Comparison of ENCODE assay signal across 9 cellular contexts in the genomic region with DNA sequence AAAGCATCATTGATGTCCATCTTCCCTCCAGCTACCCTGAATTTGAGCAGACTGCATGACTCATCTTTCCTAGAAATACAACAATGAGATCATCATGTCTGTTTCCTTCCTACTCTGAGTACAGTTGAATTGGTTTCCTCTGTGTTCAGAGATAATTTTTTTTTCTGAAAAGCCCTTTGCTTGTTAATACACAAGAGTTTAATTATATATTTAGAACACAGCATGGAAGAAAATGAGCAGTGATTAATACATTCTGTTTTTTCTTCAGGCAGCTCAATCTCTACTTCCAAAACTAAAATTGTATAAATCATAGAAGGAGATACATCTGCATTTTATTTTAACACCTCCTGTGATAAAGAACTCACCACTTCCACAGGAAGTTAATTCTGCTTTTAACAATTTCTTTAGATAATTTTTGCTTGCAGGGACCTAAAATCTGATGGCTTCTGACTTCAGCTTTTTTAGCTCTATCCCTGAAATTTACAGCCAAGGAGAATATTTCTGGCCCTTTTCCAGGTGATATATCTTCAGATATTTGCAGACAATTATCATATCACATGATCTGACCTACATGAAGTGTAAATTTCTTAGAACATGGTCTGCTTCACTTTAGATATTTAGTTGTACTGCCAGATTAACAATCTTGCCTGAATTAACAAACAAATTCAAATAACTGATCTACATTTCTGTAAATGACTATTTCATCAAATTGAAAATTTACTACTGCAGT.
DNase-seq lines count a peak whose midpoint lies in the region; ATAC-seq and TF ChIP-seq lines count a peak whose summit lies in the region.
"Had no signal": no experiment of that assay in that cellular context is flagged by ENCODE, and none has a peak within 500 bp of the region (broad histone marks: within the 10 kb centered on the region; RNA-seq: fewer than 3 reads in every experiment).

No MANE protein-coding gene starts in this region.

- H3K9me3 Mint-ChIP-seq in activated naive CD4-positive, alpha-beta T cell treated with anti-CD3 and anti-CD28 coated beads, Interleukin-2, amount 50 U/mL, for 72 hours: no peaks in the 10 kb centered on the region

- H3K4me1 ChIP-seq in foreskin keratinocyte (peaks cover 8% of the 10 kb centered on the region), upper lobe of right lung (no peaks in the 10 kb centered on the region), aorta (ENCODE audit: control insufficient read depth in 1 of 2, insufficient read depth in 2 of 2, low read length in 2 of 2) (no peaks in the 10 kb centered on the region)

- no peaks in the 10 kb centered on the region for H3K36me3 Mint-ChIP-seq in activated naive CD4-positive, alpha-beta T cell treated with anti-CD3 and anti-CD28 coated beads, Interleukin-2, amount 50 U/mL, for 72 hours

- intact Hi-C loops in upper lobe of right lung (cut with DNase I) (no loop called here), aorta (cut with DNase I) (no loop called here)

- H3K36me3 ChIP-seq in upper lobe of right lung (no peaks in the 10 kb centered on the region), aorta (ENCODE audit: control insufficient read depth in 1 of 2, insufficient read depth in 2 of 2, low read length in 1 of 2) (no peaks in the 10 kb centered on the region)

- H3K4me3 ChIP-seq in upper lobe of right lung: no peak overlapping the region
- no peak overlapping the region for H3K4me3 ChIP-seq in aorta (ENCODE audit: low read length in 2 of 2)

- H3K27ac ChIP-seq in foreskin keratinocyte (no peak overlapping the region), upper lobe of right lung (no peak overlapping the region), aorta (ENCODE audit: low read depth in 1 of 2, low read length in 2 of 2) (no peak overlapping the region)

- TF ChIP-seq CTCF in foreskin keratinocyte (conservative IDR thresholded peaks at IDR 0.05) (no peak), upper lobe of right lung (IDR thresholded peaks at IDR 0.05) (no peak)

- ATAC-seq in activated naive CD4-positive, alpha-beta T cell treated with anti-CD3 and anti-CD28 coated beads, Interleukin-2, amount 50 U/mL, for 72 hours: peak; percentile 60 to 87
- ATAC-seq in foreskin keratinocyte: peak; percentile 95
- ATAC-seq in upper lobe of right lung: peak; percentile 65
- ATAC-seq in GM21447 (IDR thresholded peaks at IDR 0.05; ENCODE audit: unreplicated experiment): no peak
- no peak for ATAC-seq in aorta (ENCODE audit: low FRiP score)

- H3K27ac Mint-ChIP-seq in activated naive CD4-positive, alpha-beta T cell treated with anti-CD3 and anti-CD28 coated beads, Interleukin-2, amount 50 U/mL, for 72 hours: no peak overlapping the region

- no peaks in the 10 kb centered on the region for H3K9me3 ChIP-seq in upper lobe of right lung
- H3K9me3 ChIP-seq in aorta (ENCODE audit: control insufficient read depth, low read length): no peaks in the 10 kb centered on the region

- no peak for DNase-seq in activated naive CD4-positive, alpha-beta T cell treated with anti-CD3 and anti-CD28 coated beads, Interleukin-2, amount 50 U/mL, for 72 hours (ENCODE audit: low spot score in 2 of 2)
- DNase-seq in activated naive CD4-positive, alpha-beta T cell treated with Interleukin-2 at 50 U/mL for 16 hours: no peak
- DNase-seq in SKM-1 (lab: John Stamatoyannopoulos, UW; ENCODE audit: unreplicated experiment): peak; percentile 74
- peak; percentile 33 to 52 for DNase-seq in foreskin keratinocyte
- no peak for DNase-seq in upper lobe of right lung
- DNase-seq in NCI-H774 (lab: John Stamatoyannopoulos, UW): no peak
- DNase-seq in aorta: no peak
- DNase-seq: caudate nucleus had no signal

- H3K27me3 ChIP-seq in foreskin keratinocyte (no peaks in the 10 kb centered on the region), upper lobe of right lung (no peaks in the 10 kb centered on the region), aorta (ENCODE audit: control insufficient read depth in 1 of 2, insufficient read depth in 2 of 2, low read length in 1 of 2) (no peaks in the 10 kb centered on the region)

Comparison
In these comparisons a context has a peak if more than half of its experiments do, and no peak if none do; other contexts are left out.
1. ATAC-seq: peak in activated naive CD4-positive, alpha-beta T cell treated with anti-CD3 and anti-CD28 coated beads, Interleukin-2, amount 50 U/mL, for 72 hours (2 of 2), foreskin keratinocyte (single experiment) and upper lobe of right lung (single experiment); none in GM21447 (single experiment) and aorta (single experiment).
2. DNase-seq: peak in SKM-1 (single experiment) and foreskin keratinocyte (2 of 2); none in activated naive CD4-positive, alpha-beta T cell treated with anti-CD3 and anti-CD28 coated beads, Interleukin-2, amount 50 U/mL, for 72 hours (0 of 2), activated naive CD4-positive, alpha-beta T cell treated with Interleukin-2 at 50 U/mL for 16 hours (single experiment), upper lobe of right lung (single experiment), NCI-H774 (single experiment) and aorta (0 of 2).